Comparison of ENCODE assay signal across 24 cellular contexts in the genomic region with DNA sequence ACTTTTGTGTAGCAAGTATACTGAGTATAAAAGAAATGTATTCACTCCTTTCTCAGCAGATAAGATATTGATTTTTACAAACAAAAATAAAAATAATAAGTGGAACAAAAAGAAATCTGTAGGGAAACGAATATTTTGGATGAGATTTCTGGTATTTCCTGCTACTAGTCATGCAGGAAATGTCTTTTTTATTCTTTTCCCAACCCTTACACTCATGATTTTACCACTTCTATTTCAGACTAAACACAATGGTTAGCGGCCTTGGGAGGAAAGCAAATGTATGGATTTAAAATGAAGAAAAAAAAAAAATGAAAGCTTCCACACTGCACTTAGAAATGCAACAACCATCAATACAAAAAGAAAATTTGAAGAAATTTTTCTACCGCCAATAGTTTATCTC.
"Had no signal": no experiment of that assay in that cellular context is flagged by ENCODE, and none has a peak within 500 bp of the region (broad histone marks: within the 10 kb centered on the region; RNA-seq: fewer than 3 reads in every experiment).

No MANE protein-coding gene starts in this region.

- DNase-seq: activated B cell treated with CpG ODN at 0.5 μM for 24 hours; activated CD4-positive, alpha-beta T cell treated with anti-CD3 and anti-CD28 coated beads for 1 hour; activated CD4-positive, alpha-beta T cell treated with anti-CD3 and anti-CD28 coated beads, Interleukin-2, amount 10 ng/mL, durations not matched to agents 24 days and 14 days; activated CD4-positive, alpha-beta T cell treated with anti-CD3 and anti-CD28 coated beads, Interleukin-2, amount 50 U/mL, for 48 hours; activated effector memory CD4-positive, alpha-beta T cell treated with anti-CD3 and anti-CD28 coated beads, Interleukin-2, amount 50 U/mL, for 16 hours; activated naive CD4-positive, alpha-beta T cell treated with Interleukin-2 at 50 U/mL for 16 hours; activated T-cell treated with anti-CD3 and anti-CD28 coated beads, Interleukin-2, amount 50 U/mL, for 4 hours; amygdala; Karpas-422; MM.1S; NCI-H1105; NCI-H1436; NCI-H1694 treated with DMSO at 0.1 percent for 48 hours; NCI-H2029 treated with DMSO at 0.1 percent for 48 hours; NCI-H510A treated with DMSO at 0.1 percent for 48 hours; NK-92 treated with Interleukin-12 subunit alpha and Interleukin-12 subunit beta, amount 100 ng/mL, for 24 hours; Peyer's patch; SHP77; T-cell; T-helper 2 cell; T1000 had no signal

- H3K4me1 ChIP-seq: Peyer's patch had no signal

- H3K36me3 ChIP-seq: cardiac muscle cell, Peyer's patch, SJSA1 had no signal

- H3K4me3 ChIP-seq: cardiac muscle cell, Peyer's patch, SJSA1 had no signal

- H3K9me3 ChIP-seq: Peyer's patch, SJSA1 had no signal

- H3K27me3 ChIP-seq: cardiac muscle cell, Peyer's patch, SJSA1 had no signal

- H3K27ac ChIP-seq: cardiac muscle cell, Peyer's patch, SJSA1 had no signal

- ATAC-seq: activated naive CD4-positive, alpha-beta T cell treated with anti-CD3 and anti-CD28 coated beads, Interleukin-2, amount 50 U/mL, for 72 hours; activated T-cell treated with anti-CD3 and anti-CD28 coated beads, Interleukin-2, amount 50 U/mL, for 4 hours; T-cell had no signal
